In genomic region chr6:111709615-111710398, GRCh38 we compare ENCODE assay signal across 8 cellular contexts.
DNase-seq lines count a peak whose midpoint lies in the region; ATAC-seq and TF ChIP-seq lines count a peak whose summit lies in the region.

No MANE protein-coding gene starts in this region.

- H3K9ac ChIP-seq in trophoblast cell (ENCODE audit: low read length), result no peak overlapping the region

- H3K27me3 ChIP-seq in trophoblast cell (ENCODE audit: insufficient read depth, low read length), result no peaks in the 10 kb centered on the region

- H3K4me1 ChIP-seq in trophoblast cell (ENCODE audit: control insufficient read depth in 1 of 2, insufficient read depth in 2 of 2, low read length in 2 of 2), result peaks cover 6 to 11% of the 10 kb centered on the region in 2 experiments

- H2BK5ac ChIP-seq in trophoblast cell (ENCODE audit: low read depth, low read length, poor library complexity), result no peak overlapping the region

- CTCF ChIA-PET in RWPE1 (lab: Yijun Ruan, JAX), result interaction anchor here (0.5 to 3.4 kb wide), 11 partner anchors 16 to 1933 kb away, joined by 3 to 21 read pairs (median 4); no protein-coding TSS in a partner anchor
- CTCF ChIA-PET in activated naive CD4-positive, alpha-beta T cell treated with anti-CD3 and anti-CD28 coated beads, Interleukin-2, amount 10 ng/mL, durations not matched to agents 7 days and 5 days (lab: Charles Lee), result interaction anchor here (0.6 to 4.4 kb wide), 30 partner anchors 12 to 454 kb away, joined by 3 to 59 read pairs (median 5); partner anchors contain the start of gene FYN

- H3K79me2 ChIP-seq in trophoblast cell (ENCODE audit: control insufficient read depth, insufficient read depth, low read length, poor library complexity), result no peaks in the 10 kb centered on the region

- no peak overlapping the region for H4K91ac ChIP-seq in trophoblast cell (ENCODE audit: low read depth, low read length)

- H3K27ac ChIP-seq in RWPE1, result no peak overlapping the region
- H3K27ac ChIP-seq in trophoblast cell (ENCODE audit: low read depth, low read length), result no peak overlapping the region

- peaks cover 2% of the 10 kb centered on the region for H3K9me3 ChIP-seq in trophoblast cell (ENCODE audit: insufficient read depth, low read depth, low read length)

- H2AK5ac ChIP-seq in trophoblast cell (ENCODE audit: low read length), result no peak overlapping the region

- DNase-seq in ELR (ENCODE audit: low read depth), result peak; percentile 84
- peak; percentile 75 to 78 for DNase-seq in Kasumi-1 (lab: John Stamatoyannopoulos, UW)
- DNase-seq in RWPE1 (ENCODE audit: low spot score), result peak; percentile 89
- DNase-seq in activated naive CD4-positive, alpha-beta T cell treated with anti-CD3 and anti-CD28 coated beads, Interleukin-2, amount 10 ng/mL, durations not matched to agents 7 days and 5 days, result peak; percentile 66
- peak; percentile 80 for DNase-seq in germinal center (ENCODE audit: low spot score)
- peak; percentile 22 to 77 for DNase-seq in trophoblast cell

- H3K23ac ChIP-seq in trophoblast cell (ENCODE audit: low read length), result no peak overlapping the region

- WGBS in trophoblast cell (ENCODE audit: extremely low coverage, insufficient coverage, insufficient read length), result no CpG with 5 or more reads among the region's 5 CpGs

- peak overlapping the region; percentile 74 for H3K27ac Mint-ChIP-seq in activated naive CD4-positive, alpha-beta T cell treated with anti-CD3 and anti-CD28 coated beads, Interleukin-2, amount 10 ng/mL, durations not matched to agents 7 days and 5 days

- peaks cover 0 to 6% of the 10 kb centered on the region in 2 experiments for H3K36me3 ChIP-seq in trophoblast cell (ENCODE audit: control insufficient read depth in 1 of 2, insufficient read depth in 2 of 2, low read length in 2 of 2)

- H2BK120ac ChIP-seq in trophoblast cell (ENCODE audit: insufficient read depth, low read length, poor library complexity), result no peak overlapping the region

- H3K14ac ChIP-seq in trophoblast cell (ENCODE audit: low read length), result no peak overlapping the region

- no peak overlapping the region for H3K4me2 ChIP-seq in trophoblast cell (ENCODE audit: low read length)

- H3K18ac ChIP-seq in trophoblast cell (ENCODE audit: low read length), result no peak overlapping the region

- peak; percentile 75 for TF ChIP-seq CTCF in RWPE1 (conservative IDR thresholded peaks at IDR 0.05; ENCODE audit: low read depth)

- no peak overlapping the region for H4K8ac ChIP-seq in trophoblast cell (ENCODE audit: low read depth, low read length)

- H3K4me3 ChIP-seq in trophoblast cell (ENCODE audit: low read depth, low read length), result no peak overlapping the region

- H3K4me3 Mint-ChIP-seq in activated naive CD4-positive, alpha-beta T cell treated with anti-CD3 and anti-CD28 coated beads, Interleukin-2, amount 10 ng/mL, durations not matched to agents 7 days and 5 days, result no peak overlapping the region

- peaks cover 1% of the 10 kb centered on the region for H3K79me1 ChIP-seq in trophoblast cell (ENCODE audit: low read length)

- no peaks in the 10 kb centered on the region for H3K9me3 Mint-ChIP-seq in activated naive CD4-positive, alpha-beta T cell treated with anti-CD3 and anti-CD28 coated beads, Interleukin-2, amount 10 ng/mL, durations not matched to agents 7 days and 5 days

- POLR2A ChIA-PET in RWPE1 (lab: Yijun Ruan, JAX; ENCODE audit: low non-redundant PET), result no interaction called here

- H2BK12ac ChIP-seq in trophoblast cell (ENCODE audit: low read length), result no peak overlapping the region

- no peak overlapping the region for H2AFZ ChIP-seq in trophoblast cell (ENCODE audit: insufficient read depth, low read length, poor library complexity)

- H3K4ac ChIP-seq in trophoblast cell (ENCODE audit: low read depth, low read length), result no peak overlapping the region

- H3K4me1 Mint-ChIP-seq in activated naive CD4-positive, alpha-beta T cell treated with anti-CD3 and anti-CD28 coated beads, Interleukin-2, amount 10 ng/mL, durations not matched to agents 7 days and 5 days, result peaks cover 53% of the 10 kb centered on the region

- no peaks in the 10 kb centered on the region for H3K27me3 Mint-ChIP-seq in activated naive CD4-positive, alpha-beta T cell treated with anti-CD3 and anti-CD28 coated beads, Interleukin-2, amount 10 ng/mL, durations not matched to agents 7 days and 5 days

- peaks cover 59% of the 10 kb centered on the region for H3K36me3 Mint-ChIP-seq in activated naive CD4-positive, alpha-beta T cell treated with anti-CD3 and anti-CD28 coated beads, Interleukin-2, amount 10 ng/mL, durations not matched to agents 7 days and 5 days

- no peak overlapping the region for H4K12ac ChIP-seq in trophoblast cell (ENCODE audit: low read depth, low read length)

- ATAC-seq in GM21825 (IDR thresholded peaks at IDR 0.05; ENCODE audit: unreplicated experiment) (peak; percentile 90), HG02970 (IDR thresholded peaks at IDR 0.05; ENCODE audit: low FRiP score, unreplicated experiment) (no peak)
